In the genomic region with DNA sequence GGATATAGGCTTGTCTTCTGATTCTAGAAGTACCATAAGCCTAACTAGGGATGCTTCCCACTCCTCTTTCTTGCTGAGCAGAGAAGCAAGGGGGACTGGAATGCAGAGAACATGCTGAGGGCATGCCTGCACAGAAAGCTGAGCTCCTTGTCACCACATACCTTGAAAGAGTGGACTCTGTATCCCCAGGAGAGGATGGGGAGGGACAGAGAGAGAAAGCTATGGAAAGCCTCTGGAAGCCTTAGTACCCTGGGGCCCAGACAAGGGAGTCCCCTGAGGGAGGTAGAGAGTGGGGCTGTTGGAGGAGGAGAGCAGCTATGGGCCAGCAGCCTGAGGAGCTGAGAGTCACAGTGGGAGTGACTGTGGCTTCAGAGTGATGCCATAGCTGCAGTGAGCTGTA, we compare ENCODE assay signal across 16 cellular contexts.
DNase-seq lines count a peak whose midpoint lies in the region; ATAC-seq, FAIRE-seq and TF ChIP-seq lines count a peak whose summit lies in the region.
"Had no signal": no experiment of that assay in that cellular context is flagged by ENCODE, and none has a peak within 500 bp of the region (broad histone marks: within the 10 kb centered on the region; RNA-seq: fewer than 3 reads in every experiment).

No MANE protein-coding gene starts in this region.

- no peak for TF ChIP-seq POLR2A in IMR-90 (IDR thresholded peaks at IDR 0.05; ENCODE audit: low read depth, low read length)
- no peak for TF ChIP-seq POLR2A in GM12878 (IDR thresholded peaks at IDR 0.05; ENCODE audit: low read depth, low read length)

- H3K79me2 ChIP-seq in GM12878 (ENCODE audit: control insufficient read depth, insufficient read depth, low read length), result no peaks in the 10 kb centered on the region

- H3K36me3 ChIP-seq in IMR-90 (ENCODE audit: control insufficient read depth, insufficient read depth, low read length) (no peaks in the 10 kb centered on the region), GM12878 (ENCODE audit: control insufficient read depth in 2 of 2, insufficient read depth in 2 of 2, low read length in 1 of 2) (no peaks in the 10 kb centered on the region)
- H3K36me3 ChIP-seq: BE2C had no signal

- no peak for FAIRE-seq in GM12878 (lab: Jason Lieb, UNC)
- FAIRE-seq: A204.1, GM19239, H54 had no signal

- H3K9me1 ChIP-seq in IMR-90 (ENCODE audit: insufficient read depth, low read length), result no peaks in the 10 kb centered on the region

- H2AK9ac ChIP-seq in IMR-90 (replicated peaks; ENCODE audit: low read depth, low read length, poor library complexity), result no peak overlapping the region

- H3K4me3 ChIP-seq in IMR-90 (ENCODE audit: insufficient read depth, low read depth, low read length), result no peak overlapping the region
- H3K4me3 ChIP-seq in GM12878, result no peak overlapping the region

- no peaks in the 10 kb centered on the region; the same call in 1 of the 2 replicates for H3K4me1 ChIP-seq in IMR-90 (ENCODE audit: control insufficient read depth, insufficient read depth, low read length)
- no peaks in the 10 kb centered on the region for H3K4me1 ChIP-seq in GM12878 (ENCODE audit: control insufficient read depth, insufficient read depth, low read length)
- H3K4me1 ChIP-seq: BE2C had no signal

- no peak overlapping the region for H3K18ac ChIP-seq in IMR-90 (ENCODE audit: low read depth, low read length)

- no peak overlapping the region for H2BK120ac ChIP-seq in IMR-90 (ENCODE audit: low read depth, low read length)

- H3K27ac Mint-ChIP-seq in neural crest cell (ENCODE audit: unreplicated experiment), result peak overlapping the region; percentile 38
- H3K27ac Mint-ChIP-seq in stimulated activated naive CD8-positive, alpha-beta T cell treated with anti-CD3 and anti-CD28 coated beads, Interleukin-15, amount 100 ng/mL, for 72 hours, result peak overlapping the region in 1 of 2 donors; percentile 27

- peak; percentile 49 for ATAC-seq in IMR-90 (ENCODE audit: low read depth)
- peak; percentile 28; the same call in 1 of the 3 replicates for ATAC-seq in GM12878
- ATAC-seq in stimulated activated naive CD8-positive, alpha-beta T cell treated with anti-CD3 and anti-CD28 coated beads, Interleukin-15, amount 100 ng/mL, for 72 hours, result no peak
- ATAC-seq: HCT116 had no signal

- RAD21 ChIA-PET in GM12878 (lab: Charles Lee; ENCODE audit: unreplicated experiment), result interaction anchor here (1.1 kb wide), 1 partner anchor 277 kb away, joined by 3 read pairs; no protein-coding TSS in a partner anchor

- no peak for TF ChIP-seq CTCF in IMR-90 (conservative IDR thresholded peaks at IDR 0.05; ENCODE audit: low read depth, low read length)
- TF ChIP-seq CTCF in GM12878 (IDR thresholded peaks at IDR 0.05 in 2 of 3, conservative IDR thresholded peaks at IDR 0.05 in 1 of 3; ENCODE audit: control insufficient read depth in 2 of 3, extremely low read depth in 1 of 3, insufficient read depth in 1 of 3, low read depth in 3 of 3, low read length in 3 of 3), result no peak
- no peak for TF ChIP-seq CTCF in neural crest cell (conservative IDR thresholded peaks at IDR 0.05)

- BruUV-seq in IMR-90 (replicated peaks; lab: Mats Ljungman, UMichigan), result no TSS peak
- BruUV-seq in GM12878 (replicated peaks; lab: Mats Ljungman, UMichigan), result no TSS peak

- H2AFZ ChIP-seq in IMR-90 (replicated peaks; ENCODE audit: low read length, poor library complexity) (no peak overlapping the region), GM12878 (ENCODE audit: control insufficient read depth, low read depth, low read length) (no peak overlapping the region)

- H3K27me3 ChIP-seq in IMR-90 (ENCODE audit: control insufficient read depth, insufficient read depth, low read length) (peaks cover 63% of the 10 kb centered on the region), GM12878 (replicated peaks in 1 of 2; ENCODE audit: control insufficient read depth in 2 of 2, insufficient read depth in 2 of 2, low read length in 1 of 2) (no peaks in the 10 kb centered on the region; a peak in 2 of 4 replicates)
- H3K27me3 ChIP-seq: BE2C had no signal

- H2BK5ac ChIP-seq in IMR-90 (ENCODE audit: low read depth, low read length, poor library complexity, severe bottlenecking), result no peak overlapping the region

- no peak overlapping the region for H4K5ac ChIP-seq in IMR-90 (ENCODE audit: low read depth, low read length)

- H2BK15ac ChIP-seq in IMR-90 (ENCODE audit: low read depth, low read length), result no peak overlapping the region

- H3K79me1 ChIP-seq in IMR-90 (ENCODE audit: low read depth in 1 of 2, low read length in 2 of 2), result no peaks in the 10 kb centered on the region

- no peaks in the 10 kb centered on the region for H3K36me3 Mint-ChIP-seq in neural crest cell (ENCODE audit: low read depth)
- H3K36me3 Mint-ChIP-seq: CD4-positive, alpha-beta memory T cell had no signal

- H2BK20ac ChIP-seq in IMR-90 (ENCODE audit: low read depth, low read length), result no peak overlapping the region

- CTCF ChIA-PET in IMR-90 (lab: Yijun Ruan, JAX) (no interaction called here), GM12878 (lab: Yijun Ruan, JAX) (interaction anchor here (0.9 kb wide), 2 partner anchors 8 to 9 kb away, joined by 3 read pairs; no protein-coding TSS in a partner anchor)

- peak; percentile 16 for DNase-seq in ELF-1 (ENCODE audit: low read depth, low spot score)
- DNase-seq in IMR-90, result no peak
- DNase-seq in GM12878 (ENCODE audit: low read depth, low spot score), result no peak
- no peak for DNase-seq in neural crest cell (ENCODE audit: low read depth, low spot score)
- DNase-seq in head of caudate nucleus, result no peak
- DNase-seq in SK-N-DZ (ENCODE audit: low spot score), result no peak
- DNase-seq in stimulated activated naive CD8-positive, alpha-beta T cell treated with anti-CD3 and anti-CD28 coated beads, Interleukin-15, amount 100 ng/mL, for 72 hours, result no peak
- DNase-seq: BE2C; CD4-positive, alpha-beta memory T cell; DMS79; GDM1 had no signal

- H3K9ac ChIP-seq in IMR-90 (ENCODE audit: low read depth, low read length) (no peak overlapping the region), GM12878 (ENCODE audit: control insufficient read depth, insufficient read depth, low read length) (no peak overlapping the region)

- H3K14ac ChIP-seq in IMR-90 (replicated peaks; ENCODE audit: low read depth, low read length), result no peak overlapping the region

- no peak for TF ChIP-seq EP300 in GM12878 (IDR thresholded peaks at IDR 0.05; ENCODE audit: borderline replicate concordance in 1 of 2, control insufficient read depth in 1 of 2, low read depth in 2 of 2, low read length in 2 of 2)

- H3K9me3 ChIP-seq in IMR-90 (ENCODE audit: control insufficient read depth, insufficient read depth, low read length) (no peaks in the 10 kb centered on the region), GM12878 (replicated peaks; ENCODE audit: control insufficient read depth, insufficient read depth, low read length) (no peaks in the 10 kb centered on the region)
- H3K9me3 ChIP-seq: BE2C had no signal

- H4K8ac ChIP-seq in IMR-90 (ENCODE audit: low read depth in 2 of 2, low read length in 2 of 2), result no peak overlapping the region

- no peaks in the 10 kb centered on the region for H3K9me3 Mint-ChIP-seq in neural crest cell
- no peaks in the 10 kb centered on the region for H3K9me3 Mint-ChIP-seq in stimulated activated naive CD8-positive, alpha-beta T cell treated with anti-CD3 and anti-CD28 coated beads, Interleukin-15, amount 100 ng/mL, for 72 hours
- H3K9me3 Mint-ChIP-seq: CD4-positive, alpha-beta memory T cell had no signal

- H3K4me2 ChIP-seq in IMR-90 (ENCODE audit: low read depth, low read length) (no peak overlapping the region), GM12878 (ENCODE audit: control insufficient read depth, insufficient read depth) (no peak overlapping the region)

- H3K23ac ChIP-seq in IMR-90 (ENCODE audit: low read depth, low read length), result no peak overlapping the region

- H3K56ac ChIP-seq in IMR-90 (ENCODE audit: extremely low read depth, insufficient read depth, low read length), result no peak overlapping the region

- H4K91ac ChIP-seq in IMR-90 (ENCODE audit: insufficient read depth, low read depth, low read length), result no peak overlapping the region

- POLR2A ChIA-PET in IMR-90 (lab: Charles Lee; ENCODE audit: unreplicated experiment), result no interaction called here
- POLR2A ChIA-PET in GM12878 (lab: Charles Lee), result no interaction called here

- dilution Hi-C loops in IMR-90 (cut with HindIII; ENCODE audit: low sequenced_read_pairs, unreplicated experiment), result no loop called here

- H3K27ac ChIP-seq in IMR-90 (ENCODE audit: insufficient read depth, low read length) (no peak overlapping the region), GM12878 (ENCODE audit: control insufficient read depth, insufficient read depth) (no peak overlapping the region)
- H3K27ac ChIP-seq: C4-2B had no signal

- in situ Hi-C loops in IMR-90 (cut with MboI; ENCODE audit: low sequenced_read_pairs), result no loop called here
- in situ Hi-C loops in GM12878 (cut with MboI), result no loop called here

- SMC1A ChIA-PET in GM12878 (lab: Charles Lee; ENCODE audit: uncharacterized antibody, unreplicated experiment), result interaction anchor here (0.9 kb wide), 1 partner anchor 397 kb away, joined by 3 read pairs; no protein-coding TSS in a partner anchor

- TF ChIP-seq RAD21 in IMR-90 (IDR thresholded peaks at IDR 0.05; ENCODE audit: low read length) (no peak), GM12878 (IDR thresholded peaks at IDR 0.05; ENCODE audit: insufficient read depth, low read depth, low read length) (no peak)

- intact Hi-C loops in IMR-90 (cut with micrococcal nuclease) (no loop called here), GM12878 (cut with micrococcal nuclease; ENCODE audit: unreplicated experiment) (no loop called here), head of caudate nucleus (cut with DNase I) (no loop called here)

- no peak overlapping the region for H2AK5ac ChIP-seq in IMR-90 (ENCODE audit: low read depth, low read length)

- no peak overlapping the region for H3K4me3 Mint-ChIP-seq in neural crest cell
- no peak overlapping the region for H3K4me3 Mint-ChIP-seq in stimulated activated naive CD8-positive, alpha-beta T cell treated with anti-CD3 and anti-CD28 coated beads, Interleukin-15, amount 100 ng/mL, for 72 hours
- H3K4me3 Mint-ChIP-seq: CD4-positive, alpha-beta memory T cell had no signal

- H3K4me1 Mint-ChIP-seq in neural crest cell, result peaks cover 40% of the 10 kb centered on the region
- no peaks in the 10 kb centered on the region for H3K4me1 Mint-ChIP-seq in stimulated activated naive CD8-positive, alpha-beta T cell treated with anti-CD3 and anti-CD28 coated beads, Interleukin-15, amount 100 ng/mL, for 72 hours
- H3K4me1 Mint-ChIP-seq: CD4-positive, alpha-beta memory T cell had no signal

- H4K20me1 ChIP-seq in IMR-90 (ENCODE audit: insufficient read depth, low read length) (no peaks in the 10 kb centered on the region), GM12878 (ENCODE audit: control insufficient read depth, insufficient read depth) (0 out of 2 replicates have a peak, but pooled peaks cover 3% of the 10 kb centered on the region)

- H3K4ac ChIP-seq in IMR-90 (ENCODE audit: low read depth, low read length), result no peak overlapping the region

- no peaks in the 10 kb centered on the region for H3K27me3 Mint-ChIP-seq in neural crest cell (ENCODE audit: low read depth)
- peaks cover 7% of the 10 kb centered on the region for H3K27me3 Mint-ChIP-seq in stimulated activated naive CD8-positive, alpha-beta T cell treated with anti-CD3 and anti-CD28 coated beads, Interleukin-15, amount 100 ng/mL, for 72 hours

TF ChIP-seq in IMR-90, 13 proteins besides CTCF, POLR2A, EP300 and RAD21 (continues in another document):
- TF ChIP-seq SMC3 (IDR thresholded peaks at IDR 0.05; ENCODE audit: low read depth, low read length), result no peak
